ENCODE assay signal across 24 cellular contexts in the genomic region with DNA sequence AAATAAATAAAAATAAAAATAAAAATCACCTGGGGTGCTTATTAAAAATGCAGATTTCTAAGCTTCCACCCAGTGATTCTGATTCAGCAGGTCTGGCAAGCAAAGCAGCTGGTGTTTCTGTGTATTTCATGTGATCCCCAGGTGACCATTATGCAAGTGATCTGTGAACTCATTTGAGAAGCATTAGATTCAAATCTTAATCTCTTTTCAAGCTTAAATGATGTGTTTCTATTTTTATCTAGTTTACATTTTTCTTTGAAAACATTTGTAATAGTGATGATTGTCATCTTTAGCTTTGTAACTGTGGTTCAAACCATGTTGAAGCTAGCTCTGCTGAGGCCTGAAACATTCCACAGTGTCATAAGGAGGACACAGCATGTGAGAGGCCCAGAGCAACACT.
"Had no signal": no experiment of that assay in that cellular context is flagged by ENCODE, and none has a peak within 500 bp of the region (broad histone marks: within the 10 kb centered on the region; RNA-seq: fewer than 3 reads in every experiment).

No MANE protein-coding gene starts in this region.

- ATAC-seq: activated CD8-positive, alpha-beta T cell treated with anti-CD3 and anti-CD28 coated beads for 36 hours; activated naive CD4-positive, alpha-beta T cell treated with anti-CD3 and anti-CD28 coated beads, Interleukin-2, amount 50 U/mL, for 72 hours; activated T-cell treated with anti-CD3 and anti-CD28 coated beads, Interleukin-2, amount 50 U/mL, for 4 hours; left ventricle myocardium superior; natural killer cell treated with Interleukin-12 subunit alpha and Interleukin-12 subunit beta and Interleukin-15 and Interleukin-18, amount 100 ng/mL, for 72 hours; T-helper 17 cell; WTC11 had no signal

- H3K27me3 ChIP-seq: brain microvascular endothelial cell, right atrium auricular region, tibial nerve, vagina had no signal

- H3K4me3 ChIP-seq: right atrium auricular region, skin epidermis, tibial nerve, vagina had no signal

- H3K27ac ChIP-seq: brain microvascular endothelial cell, right atrium auricular region, skin epidermis, tibial nerve, vagina had no signal

- DNase-seq: activated CD4-positive, alpha-beta T cell treated with anti-CD3 and anti-CD28 coated beads for 4 hours; activated CD8-positive, alpha-beta T cell treated with anti-CD3 and anti-CD28 coated beads for 36 hours; activated effector memory CD4-positive, alpha-beta T cell treated with Interleukin-2 at 50 U/mL for 16 hours; activated T-cell treated with anti-CD3 and anti-CD28 coated beads, Interleukin-2, amount 50 U/mL, for 4 hours; amygdala; brain microvascular endothelial cell; cerebellar nuclear complex; effector memory CD4-positive, alpha-beta T cell; hippocampal formation; kidney glomerular epithelial cell; left ventricle myocardium superior; mesendoderm; stimulated activated CD4-positive, alpha-beta T cell treated with anti-CD3 and anti-CD28 coated beads, Interleukin-4, amount 100 ng/mL, for 24 hours; stimulated activated CD8-positive, alpha-beta memory T cell treated with anti-CD3 and anti-CD28 coated beads, Interleukin-4, amount 100 ng/mL, for 48 hours; stimulated activated naive CD4-positive, alpha-beta T cell treated with Interleukin-2 at 50 U/mL for 16 hours; substantia nigra; T-helper 17 cell had no signal

- H3K36me3 ChIP-seq: brain microvascular endothelial cell, right atrium auricular region, tibial nerve, vagina had no signal

- H3K9me3 ChIP-seq: right atrium auricular region, tibial nerve, vagina had no signal
